In the genomic region with DNA sequence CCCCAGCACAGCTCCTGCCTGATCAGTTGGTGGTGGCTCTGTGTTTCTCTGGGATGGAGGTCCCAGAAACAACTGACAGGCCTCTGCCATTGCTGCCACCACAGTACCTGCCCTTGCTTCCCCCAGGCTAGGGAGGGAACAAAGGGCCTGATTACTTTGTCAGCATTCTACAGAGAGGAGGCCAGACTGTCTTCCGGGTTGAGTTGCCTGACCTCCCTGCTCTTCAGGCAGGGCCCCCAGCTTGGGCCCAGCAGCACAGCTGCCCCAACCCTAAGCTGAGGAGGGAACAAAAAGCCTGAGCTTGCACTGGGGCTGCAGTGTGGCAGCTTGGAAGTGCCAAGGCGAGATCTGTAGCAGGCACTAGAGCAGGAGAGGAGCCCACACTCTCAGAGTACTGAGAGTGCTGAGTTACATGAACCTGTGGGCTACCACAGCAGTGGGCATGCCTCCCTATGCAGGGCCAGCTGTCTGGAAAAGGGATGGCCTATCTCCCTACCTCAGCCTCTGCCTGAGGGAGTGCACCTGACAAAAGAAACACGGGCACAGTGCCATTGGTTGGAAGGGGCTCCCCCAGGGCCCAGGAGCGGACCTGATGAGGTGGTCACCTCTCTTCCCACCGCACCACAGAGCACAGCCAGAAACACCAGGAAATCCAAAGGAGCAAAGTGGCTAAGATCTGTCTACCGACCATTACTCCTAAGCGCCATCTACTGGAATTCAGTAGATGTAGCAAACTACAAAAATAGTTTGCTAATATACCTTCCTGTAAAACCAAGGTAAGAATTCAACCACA, we compare ENCODE assay signal across 8 cellular contexts. TPM values are rescaled to one million over a fixed set of nuclear protein-coding genes. Genes with fewer than 3 reads are reported as not detected.
A peak's percentile ranks its signal among the peaks of the same experiment; 100 is the strongest.
DNase-seq lines count a peak whose midpoint lies in the region; ATAC-seq and TF ChIP-seq lines count a peak whose summit lies in the region.

No MANE protein-coding gene starts in this region.

- H3K9me3 Mint-ChIP-seq in CD4-positive, alpha-beta memory T cell: peaks cover 2 to 16% (median 9%) of the 10 kb centered on the region in 8 donors

- no peaks in the 10 kb centered on the region for H3K9me3 ChIP-seq in CD4-positive, alpha-beta memory T cell (ENCODE audit: control insufficient read depth in 1 of 2, low read length in 2 of 2)
- no peaks in the 10 kb centered on the region for H3K9me3 ChIP-seq in PC-3 (ENCODE audit: low read length)
- H3K9me3 ChIP-seq in thyroid gland: no peaks in the 10 kb centered on the region

- H4K20me1 ChIP-seq in PC-3 (ENCODE audit: low read length): no peaks in the 10 kb centered on the region

- H3K36me3 ChIP-seq in CD4-positive, alpha-beta memory T cell (ENCODE audit: insufficient read depth, low read length): peaks cover 5% of the 10 kb centered on the region
- no peaks in the 10 kb centered on the region for H3K36me3 ChIP-seq in PC-3 (ENCODE audit: low read depth, low read length)
- peaks cover 0 to 18% of the 10 kb centered on the region in 2 donors for H3K36me3 ChIP-seq in thyroid gland

- no TSS peak for BruUV-seq in PC-3 (replicated peaks; lab: Mats Ljungman, UMichigan)

- H3K79me2 ChIP-seq in PC-3 (ENCODE audit: low read length): no peaks in the 10 kb centered on the region

- no peaks in the 10 kb centered on the region for H3K4me1 ChIP-seq in CD4-positive, alpha-beta memory T cell (ENCODE audit: insufficient read depth, low read length)
- H3K4me1 ChIP-seq in PC-3 (ENCODE audit: insufficient read depth, low read length): peaks cover 3% of the 10 kb centered on the region; the same call in 1 of the 2 replicates
- no peaks in the 10 kb centered on the region for H3K4me1 ChIP-seq in thyroid gland

- H3F3A ChIP-seq in PC-3 (ENCODE audit: low read length, unreplicated experiment): no peaks in the 10 kb centered on the region

- H2AFZ ChIP-seq in PC-3 (ENCODE audit: low read length): no peak overlapping the region

- CTCF ChIA-PET in CD4-positive, alpha-beta memory T cell (lab: Charles Lee; ENCODE audit: partially characterized antibody): interaction anchor here (1.5 to 2.3 kb wide), 3 partner anchors 25 to 46 kb away, joined by 5 to 17 read pairs (median 8); a partner anchor contains a TSS
- CTCF ChIA-PET in PC-3 (lab: Charles Lee): interaction anchor here (0.6 to 1.6 kb wide), 2 partner anchors 10 to 36 kb away, joined by 4 read pairs; no protein-coding TSS in a partner anchor

- H3K36me3 Mint-ChIP-seq in CD4-positive, alpha-beta memory T cell: peaks cover 58 to 59% of the 10 kb centered on the region in 2 donors

- H3K4me2 ChIP-seq in PC-3 (ENCODE audit: low read length): no peak overlapping the region

- peak in 3 of 5 donors; percentile 5 to 20 (median 10) for DNase-seq in CD4-positive, alpha-beta memory T cell
- peak; percentile 53 for DNase-seq in PC-3
- DNase-seq in fibroblast of peridontal ligament (ENCODE audit: extremely low read depth): peak; percentile 30
- DNase-seq in thyroid gland: no peak
- DNase-seq in NCI-H2227 treated with DMSO at 0.1 percent for 48 hours (lab: John Stamatoyannopoulos, UW): no peak

- peak; percentile 65 for ATAC-seq in GM21529 (IDR thresholded peaks at IDR 0.05; ENCODE audit: unreplicated experiment)
- peak; percentile 79 for ATAC-seq in PC-3
- no peak for ATAC-seq in GM21526 (IDR thresholded peaks at IDR 0.05; ENCODE audit: low FRiP score, unreplicated experiment)
- ATAC-seq in HG03280 (IDR thresholded peaks at IDR 0.05; ENCODE audit: unreplicated experiment): no peak

- intact Hi-C loops in CD4-positive, alpha-beta memory T cell (cut with micrococcal nuclease): no loop called here
- intact Hi-C loops in PC-3 (cut with micrococcal nuclease): loop anchor here (1.0 kb wide), 1 partner anchor 37 kb away; no protein-coding TSS in a partner anchor
- intact Hi-C loops in thyroid gland (cut with DNase I): no loop called here

- peaks cover 0 to 3% (median 0%) of the 10 kb centered on the region in 4 donors for H3K4me1 Mint-ChIP-seq in CD4-positive, alpha-beta memory T cell

- 78 to 88% methylated on average over 6 to 7 of the region's 7 CpGs for WGBS in thyroid gland, 2 donors

- no peaks in the 10 kb centered on the region for H3K27me3 ChIP-seq in CD4-positive, alpha-beta memory T cell (ENCODE audit: insufficient read depth, low read length)
- H3K27me3 ChIP-seq in PC-3 (ENCODE audit: low read length): no peaks in the 10 kb centered on the region
- H3K27me3 ChIP-seq in thyroid gland: no peaks in the 10 kb centered on the region

- no peak overlapping the region for H3K4me3 ChIP-seq in CD4-positive, alpha-beta memory T cell (ENCODE audit: low read length in 2 of 2)
- H3K4me3 ChIP-seq in PC-3 (ENCODE audit: low read length) (no peak overlapping the region), thyroid gland (replicated peaks in 1 of 3) (no peak overlapping the region)

- H3K27me3 Mint-ChIP-seq in CD4-positive, alpha-beta memory T cell: no peaks in the 10 kb centered on the region

- POLR2A ChIA-PET in CD4-positive, alpha-beta memory T cell (lab: Charles Lee; ENCODE audit: partially characterized antibody): no interaction called here
- POLR2A ChIA-PET in PC-3 (lab: Charles Lee; ENCODE audit: unreplicated experiment): no interaction called here

- no peak overlapping the region for H3K9ac ChIP-seq in PC-3 (ENCODE audit: low read length)

- H3K4me3 Mint-ChIP-seq in CD4-positive, alpha-beta memory T cell: no peak overlapping the region

- H3K9me2 ChIP-seq in PC-3 (replicated peaks; ENCODE audit: low read length): no peaks in the 10 kb centered on the region

- TF ChIP-seq CTCF in PC-3 (conservative IDR thresholded peaks at IDR 0.05; ENCODE audit: low read depth, low read length) (peak; percentile 71), thyroid gland (IDR thresholded peaks at IDR 0.05) (peak in 5 of 6 experiments; percentile 17 to 43 (median 38))

- H3K27ac ChIP-seq in CD4-positive, alpha-beta memory T cell (ENCODE audit: low read depth, low read length): no peak overlapping the region
- H3K27ac ChIP-seq in PC-3 (ENCODE audit: low read length) (no peak overlapping the region), thyroid gland (peak overlapping the region in 1 of 3 donors; percentile 36)

- TF ChIP-seq POLR2A in thyroid gland (IDR thresholded peaks at IDR 0.05): no peak

- H3K27ac Mint-ChIP-seq in CD4-positive, alpha-beta memory T cell: peak overlapping the region in 1 of 7 donors; percentile 47

RNA-seq across cellular contexts. Expression of a gene that starts 24.4 kb away (rescaled TPM):
- 1 to 10 TPM; 7.9 to 8.5 TPM for total RNA-seq in CD4-positive, alpha-beta memory T cell
- polyA plus RNA-seq in CD4-positive, alpha-beta memory T cell: 1 to 10 TPM; 4.2 to 5.0 TPM
- 20.6 and 22.0 TPM in 2 replicates for total RNA-seq in PC-3 (2014; rRNA removed)
- total RNA-seq in thyroid gland: 10 to 100 TPM; 12.8 to 19.5 (median 13.6) TPM

RNA-seq across cellular contexts. Expression of a gene that starts 42.9 kb away (rescaled TPM):
- total RNA-seq in CD4-positive, alpha-beta memory T cell: 10 to 100 TPM; 37.7 to 39.5 TPM
- 10 to 100 TPM; 48.2 to 58.5 TPM for polyA plus RNA-seq in CD4-positive, alpha-beta memory T cell
- total RNA-seq in PC-3 (2014; rRNA removed): 13.3 and 14.6 TPM in 2 replicates
- 10 to 100 TPM; 26.9 to 34.9 (median 32.3) TPM for total RNA-seq in thyroid gland

Comparison
In these comparisons a context has a peak if more than half of its experiments do, and no peak if none do; other contexts are left out.
1. DNase-seq: peak in CD4-positive, alpha-beta memory T cell (3 of 5), PC-3 (single experiment) and fibroblast of peridontal ligament (single experiment); none in thyroid gland (0 of 2) and NCI-H2227 treated with DMSO at 0.1 percent for 48 hours (single experiment).
2. ATAC-seq: peak in GM21529 (single experiment) and PC-3 (single experiment); none in GM21526 (single experiment) and HG03280 (single experiment).